Comparison of ENCODE assay signal across 1 cellular context in the genomic region with DNA sequence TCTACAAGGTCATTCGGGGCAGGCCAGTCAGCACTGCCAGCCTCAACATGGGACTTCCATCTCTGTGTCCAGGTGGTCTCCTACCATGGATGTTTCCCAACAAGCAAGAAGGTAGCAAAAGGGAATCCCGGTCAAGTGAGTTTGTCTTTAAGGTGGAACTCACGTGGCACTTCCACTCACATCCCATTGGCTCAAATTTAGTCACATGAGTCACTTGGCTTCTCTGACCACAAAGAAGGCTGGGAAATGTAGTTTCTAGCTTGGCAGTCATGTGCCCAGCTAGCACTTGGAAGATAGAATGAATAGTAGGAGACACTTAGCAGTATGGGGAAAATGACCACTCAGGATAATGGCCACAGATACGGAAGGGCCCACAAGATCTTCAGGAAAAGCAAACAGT.
TF ChIP-seq lines count a peak whose summit lies in the region.

No MANE protein-coding gene starts in this region.

TF ChIP-seq in IMR-90, 13 proteins besides CTCF, POLR2A, EP300 and RAD21:
- peak; percentile 44; the same call in 1 of the 2 replicates for TF ChIP-seq USF2 (IDR thresholded peaks at IDR 0.05; ENCODE audit: low read depth, low read length)
- no peak for TF ChIP-seq NFE2L2 (IDR thresholded peaks at IDR 0.05; ENCODE audit: low read depth, low read length)
